Comparison of ENCODE assay signal across 2 cellular contexts in genomic region chr15:88982304-88982945, GRCh38.
TF ChIP-seq lines count a peak whose summit lies in the region.

No MANE protein-coding gene starts in this region.

TF ChIP-seq in HepG2, 621 proteins besides CTCF, POLR2A, EP300 and RAD21 (continued from another document):
- TF ChIP-seq ZNF362 (CRISPR knock-in tag; IDR thresholded peaks at IDR 0.05; ENCODE audit: borderline replicate concordance) (peak; percentile 52; the same call in 1 of the 2 replicates), ZNF281 (CRISPR knock-in tag; IDR thresholded peaks at IDR 0.05; ENCODE audit: borderline replicate concordance) (no peak), HOXA9 (CRISPR knock-in tag; IDR thresholded peaks at IDR 0.05; ENCODE audit: borderline replicate concordance) (no peak), JUN (CRISPR knock-in tag; IDR thresholded peaks at IDR 0.05) (no peak), ZNF710 (CRISPR knock-in tag; IDR thresholded peaks at IDR 0.05; ENCODE audit: borderline replicate concordance) (no peak)

TF ChIP-seq in GM12878, 131 proteins besides CTCF, POLR2A, EP300 and RAD21 (continued from another document and continues in another):
- TF ChIP-seq USF2 (IDR thresholded peaks at IDR 0.05; ENCODE audit: borderline replicate concordance, low read depth, low read length) (no peak), MYC (IDR thresholded peaks at IDR 0.05; ENCODE audit: insufficient read depth, insufficient read length, insufficient replicate concordance, low read length, severe bottlenecking) (no peak), SIN3A (IDR thresholded peaks at IDR 0.05; ENCODE audit: low read depth, low read length) (no peak), NBN (IDR thresholded peaks at IDR 0.05) (no peak), BHLHE40 (IDR thresholded peaks at IDR 0.05; ENCODE audit: borderline replicate concordance in 1 of 2, low read depth in 2 of 2, low read length in 1 of 2) (peak; percentile 54 to 58; a peak in 3 of 4 replicates), CBX5 (IDR thresholded peaks at IDR 0.05; ENCODE audit: low read depth) (no peak), RCOR1 (conservative IDR thresholded peaks at IDR 0.05; ENCODE audit: low read depth, low read length) (peak; percentile 81; the same call in 1 of the 2 replicates), EGR1 (IDR thresholded peaks at IDR 0.05; ENCODE audit: borderline replicate concordance in 1 of 2, low read depth in 2 of 2, low read length in 2 of 2) (no peak), E4F1 (IDR thresholded peaks at IDR 0.05; ENCODE audit: borderline replicate concordance, partially characterized antibody) (no peak), HDAC6 (IDR thresholded peaks at IDR 0.05; ENCODE audit: unreplicated experiment) (no peak), MLLT1 (IDR thresholded peaks at IDR 0.05) (0 out of 2 replicates have a peak, but pooled peaks have one; percentile 39), STAT3 (IDR thresholded peaks at IDR 0.05; ENCODE audit: low read depth, low read length) (no peak), MEF2A (IDR thresholded peaks at IDR 0.05; ENCODE audit: insufficient read depth, low read depth, low read length) (0 out of 2 replicates have a peak, but pooled peaks have one; percentile 36), BCL11A (IDR thresholded peaks at IDR 0.05; ENCODE audit: low read depth, low read length) (peak; percentile 66; the same call in 1 of the 2 replicates), ZSCAN29 (IDR thresholded peaks at IDR 0.05) (no peak), KDM1A (IDR thresholded peaks at IDR 0.05; ENCODE audit: borderline replicate concordance) (no peak), SIX5 (IDR thresholded peaks at IDR 0.05; ENCODE audit: low read depth, low read length, severe bottlenecking) (no peak), PAX8 (IDR thresholded peaks at IDR 0.05) (no peak), REST (IDR thresholded peaks at IDR 0.05; ENCODE audit: low read depth, low read length) (no peak), POLR2AphosphoS2 (IDR thresholded peaks at IDR 0.05; ENCODE audit: low read depth, low read length) (no peak), BACH1 (IDR thresholded peaks at IDR 0.05; ENCODE audit: borderline replicate concordance) (peak; percentile 33; the same call in 1 of the 2 replicates), BMI1 (IDR thresholded peaks at IDR 0.05; ENCODE audit: borderline replicate concordance) (0 out of 2 replicates have a peak, but pooled peaks have one; percentile 25), TCF12 (IDR thresholded peaks at IDR 0.05; ENCODE audit: low read depth, low read length) (peak; percentile 86; the same call in 1 of the 2 replicates), NKRF (conservative IDR thresholded peaks at IDR 0.05) (no peak), SMARCA5 (IDR thresholded peaks at IDR 0.05) (no peak), YY1 (IDR thresholded peaks at IDR 0.05; ENCODE audit: low read depth, low read length) (no peak), CBFB (IDR thresholded peaks at IDR 0.05; ENCODE audit: low read depth) (no peak), GATAD2B (conservative IDR thresholded peaks at IDR 0.05; ENCODE audit: low read depth) (peak; percentile 96), TCF3 (IDR thresholded peaks at IDR 0.05; ENCODE audit: borderline replicate concordance, insufficient read depth, low read depth, low read length) (0 out of 2 replicates have a peak, but pooled peaks have one; percentile 23), NFYA (IDR thresholded peaks at IDR 0.05; ENCODE audit: borderline replicate concordance, low read depth, low read length) (no peak), IRF4 (IDR thresholded peaks at IDR 0.05; ENCODE audit: low read depth, low read length) (peak; percentile 82), RFX5 (IDR thresholded peaks at IDR 0.05; ENCODE audit: low read depth, low read length) (no peak), ZZZ3 (IDR thresholded peaks at IDR 0.05; ENCODE audit: control insufficient read depth, insufficient read length, low read depth) (no peak), YBX1 (IDR thresholded peaks at IDR 0.05) (no peak), MTA2 (IDR thresholded peaks at IDR 0.05; ENCODE audit: low read depth) (peak; percentile 83), RELB (IDR thresholded peaks at IDR 0.05; ENCODE audit: low read depth) (peak; percentile 35; the same call in 1 of the 2 replicates), CUX1 (IDR thresholded peaks at IDR 0.05; ENCODE audit: insufficient replicate concordance, low read depth, low read length) (peak; percentile 83), CHD1 (IDR thresholded peaks at IDR 0.05; ENCODE audit: low read depth, low read length) (no peak), EZH2 (IDR thresholded peaks at IDR 0.05; ENCODE audit: borderline replicate concordance, control insufficient read depth, low read depth, low read length) (no peak), SMC3 (IDR thresholded peaks at IDR 0.05; ENCODE audit: borderline replicate concordance, low read length) (peak; percentile 13; the same call in 1 of the 2 replicates), IKZF2 (IDR thresholded peaks at IDR 0.05) (peak; percentile 76 to 84; a peak in 3 of 4 replicates), ESRRA (IDR thresholded peaks at IDR 0.05; ENCODE audit: low read length) (no peak), NFXL1 (IDR thresholded peaks at IDR 0.05; ENCODE audit: borderline replicate concordance) (no peak), POU2F2 (IDR thresholded peaks at IDR 0.05; ENCODE audit: borderline replicate concordance, low read depth, low read length) (no peak), PML (IDR thresholded peaks at IDR 0.05; ENCODE audit: low read length) (no peak), IKZF1 (conservative IDR thresholded peaks at IDR 0.05) (peak; percentile 85), DPF2 (IDR thresholded peaks at IDR 0.05) (peak; percentile 89), ATF7 (IDR thresholded peaks at IDR 0.05; ENCODE audit: low read depth) (peak; percentile 46; the same call in 1 of the 2 replicates), ZNF622 (IDR thresholded peaks at IDR 0.05) (no peak)
